21 cellular contexts compared by ENCODE assay signal in genomic region chr1:99181892-99182291, GRCh38.
"Had no signal": no experiment of that assay in that cellular context is flagged by ENCODE, and none has a peak within 500 bp of the region (broad histone marks: within the 10 kb centered on the region; RNA-seq: fewer than 3 reads in every experiment).

No MANE protein-coding gene starts in this region.

- ATAC-seq: natural killer cell treated with Interleukin-12 subunit alpha and Interleukin-12 subunit beta and Interleukin-15 and Interleukin-18, amount 100 ng/mL, for 72 hours; right cardiac atrium; stimulated activated naive CD8-positive, alpha-beta T cell treated with anti-CD3 and anti-CD28 coated beads, Interleukin-15, Interleukin-2, amounts not matched to agents 100 U/mL and 50 U/mL, for 24 hours had no signal

- H3K9me3 Mint-ChIP-seq: activated naive CD4-positive, alpha-beta T cell treated with anti-CD3 and anti-CD28 coated beads, Interleukin-2, amount 50 U/mL, for 24 hours; natural killer cell treated with Interleukin-12 subunit alpha and Interleukin-12 subunit beta and Interleukin-15 and Interleukin-18, amount 100 ng/mL, for 72 hours had no signal

- H3K27ac ChIP-seq: adrenal gland, brain microvascular endothelial cell, epithelial cell of prostate, prostate gland, transverse colon, vagina, VCaP had no signal

- H3K27me3 ChIP-seq: adrenal gland, brain microvascular endothelial cell, transverse colon, vagina had no signal

- H3K27me3 Mint-ChIP-seq: activated naive CD4-positive, alpha-beta T cell treated with anti-CD3 and anti-CD28 coated beads, Interleukin-2, amount 50 U/mL, for 24 hours had no signal

- H3K4me1 Mint-ChIP-seq: activated naive CD4-positive, alpha-beta T cell treated with anti-CD3 and anti-CD28 coated beads, Interleukin-2, amount 50 U/mL, for 24 hours had no signal

- H3K9me3 ChIP-seq: adrenal gland, prostate gland, transverse colon, vagina had no signal

- H3K4me1 ChIP-seq: prostate gland, transverse colon, vagina had no signal

- H3K4me3 ChIP-seq: adrenal gland, prostate gland, transverse colon, vagina had no signal

- H3K36me3 Mint-ChIP-seq: activated naive CD4-positive, alpha-beta T cell treated with anti-CD3 and anti-CD28 coated beads, Interleukin-2, amount 50 U/mL, for 24 hours; natural killer cell treated with Interleukin-12 subunit alpha and Interleukin-12 subunit beta and Interleukin-15 and Interleukin-18, amount 100 ng/mL, for 72 hours had no signal

- H3K27ac Mint-ChIP-seq: activated naive CD4-positive, alpha-beta T cell treated with anti-CD3 and anti-CD28 coated beads, Interleukin-2, amount 50 U/mL, for 24 hours; natural killer cell treated with Interleukin-12 subunit alpha and Interleukin-12 subunit beta and Interleukin-15 and Interleukin-18, amount 100 ng/mL, for 72 hours had no signal

- H3K36me3 ChIP-seq: adrenal gland, brain microvascular endothelial cell, prostate gland, transverse colon, vagina had no signal

- FAIRE-seq: small intestine had no signal

- DNase-seq: activated CD4-positive, alpha-beta T cell treated with anti-CD3 and anti-CD28 coated beads for 1 hour; activated CD4-positive, alpha-beta T cell treated with anti-CD3 and anti-CD28 coated beads, Interleukin-2, amount 50 U/mL, for 4 hours; activated T-cell treated with anti-CD3 and anti-CD28 coated beads, Interleukin-2, amount 50 U/mL, for 1 hour; adrenal gland; brain microvascular endothelial cell; effector memory CD4-positive, alpha-beta T cell; hippocampal formation; small intestine; stimulated activated CD4-positive, alpha-beta T cell treated with anti-CD3 and anti-CD28 coated beads, Interleukin-4, amount 100 ng/mL, for 4 hours; stimulated activated CD8-positive, alpha-beta memory T cell treated with anti-CD3 and anti-CD28 coated beads, Interleukin-4, amount 100 ng/mL, for 48 hours; stimulated activated naive CD8-positive, alpha-beta T cell treated with anti-CD3 and anti-CD28 coated beads, Interleukin-15, Interleukin-2, amounts not matched to agents 100 U/mL and 50 U/mL, for 24 hours; T-helper 1 cell; T1000; transverse colon had no signal

- H3K4me3 Mint-ChIP-seq: activated naive CD4-positive, alpha-beta T cell treated with anti-CD3 and anti-CD28 coated beads, Interleukin-2, amount 50 U/mL, for 24 hours; natural killer cell treated with Interleukin-12 subunit alpha and Interleukin-12 subunit beta and Interleukin-15 and Interleukin-18, amount 100 ng/mL, for 72 hours had no signal
